ENCODE assay signal across 1 cellular context in genomic region chr6:158567871-158568401, GRCh38.
TF ChIP-seq lines count a peak whose summit lies in the region.

No MANE protein-coding gene starts in this region.

TF ChIP-seq in GM23338, 12 proteins besides CTCF, POLR2A, EP300 and RAD21 (continued from another document):
- TF ChIP-seq ZNF462 (CRISPR knock-in tag; IDR thresholded peaks at IDR 0.05) (no peak), CREB1 (CRISPR knock-in tag; IDR thresholded peaks at IDR 0.05; ENCODE audit: low read depth) (no peak), POLR2AphosphoS5 (IDR thresholded peaks at IDR 0.05; ENCODE audit: low read depth) (no peak), STAT1 (IDR thresholded peaks at IDR 0.05; ENCODE audit: unreplicated experiment) (no peak), NANOG (IDR thresholded peaks at IDR 0.05; ENCODE audit: borderline replicate concordance) (no peak)
